ENCODE assay signal across 32 cellular contexts in genomic region chr4:154527308-154527707, GRCh38. TPM values are rescaled to one million over a fixed set of nuclear protein-coding genes. Genes with fewer than 3 reads are reported as not detected.
"Had no signal": no experiment of that assay in that cellular context is flagged by ENCODE, and none has a peak within 500 bp of the region (broad histone marks: within the 10 kb centered on the region; RNA-seq: fewer than 3 reads in every experiment).

No MANE protein-coding gene starts in this region.

- DNase-seq: activated B cell treated with CpG ODN at 0.5 μM for 24 hours; activated CD4-positive, alpha-beta T cell treated with anti-CD3 and anti-CD28 coated beads for 48 hours; activated CD4-positive, alpha-beta T cell treated with anti-CD3 and anti-CD28 coated beads, Interleukin-2, amount 50 U/mL, for 1 hour; activated CD4-positive, alpha-beta T cell treated with anti-CD3 and anti-CD28 coated beads, Interleukin-2, amount 50 U/mL, for 48 hours; activated CD8-positive, alpha-beta memory T cell treated with anti-CD3 and anti-CD28 coated beads for 24 hours; activated CD8-positive, alpha-beta T cell treated with anti-CD3 and anti-CD28 coated beads for 36 hours; activated effector memory CD4-positive, alpha-beta T cell treated with Interleukin-2 at 50 U/mL for 16 hours; activated gamma-delta T cell treated with Interleukin-2 at 50 U/mL for 16 hours; activated naive CD4-positive, alpha-beta T cell treated with anti-CD3 and anti-CD28 coated beads, Interleukin-2, amount 50 U/mL, for 16 hours; activated naive CD4-positive, alpha-beta T cell treated with Interleukin-2 at 50 U/mL for 16 hours; activated T-cell treated with anti-CD3 and anti-CD28 coated beads, Interleukin-2, amount 50 U/mL, for 4 hours; amniotic stem cell; anterior cingulate cortex; body of pancreas; caudate nucleus; cortex of kidney; dermis blood vessel endothelial cell; effector CD4-positive, alpha-beta T cell; effector memory CD8-positive, alpha-beta T cell; erythroblast; foreskin melanocyte; T-helper 2 cell had no signal

- H3K27me3 ChIP-seq: body of pancreas had no signal

- H3K4me3 ChIP-seq: body of pancreas, esophagus muscularis mucosa, gastroesophageal sphincter had no signal

- H3K27ac Mint-ChIP-seq: activated B cell treated with CpG ODN at 0.5 μM for 24 hours; activated CD8-positive, alpha-beta T cell treated with anti-CD3 and anti-CD28 coated beads for 36 hours; activated naive CD8-positive, alpha-beta T cell; activated T-helper 17 cell treated with anti-CD3 and anti-CD28 coated beads, Interleukin-2, amount 50 U/mL, for 72 hours; effector memory CD8-positive, alpha-beta T cell had no signal

- H3K9me3 ChIP-seq: body of pancreas, esophagus muscularis mucosa, gastroesophageal sphincter had no signal

- ATAC-seq: activated CD4-positive, CD25-positive, alpha-beta regulatory T cell treated with anti-CD3 and anti-CD28 coated beads, Interleukin-2, amount 50 U/mL, for 24 hours; activated CD8-positive, alpha-beta T cell treated with anti-CD3 and anti-CD28 coated beads for 36 hours; activated T-cell treated with anti-CD3 and anti-CD28 coated beads, Interleukin-2, amount 50 U/mL, for 4 hours; activated T-helper 17 cell treated with anti-CD3 and anti-CD28 coated beads, Interleukin-2, amount 50 U/mL, for 72 hours; body of pancreas; effector memory CD8-positive, alpha-beta T cell; gastroesophageal sphincter had no signal

- H3K9me3 Mint-ChIP-seq: activated B cell treated with CpG ODN at 0.5 μM for 24 hours; activated CD8-positive, alpha-beta T cell treated with anti-CD3 and anti-CD28 coated beads for 36 hours; activated T-cell treated with anti-CD3 and anti-CD28 coated beads, Interleukin-2, amount 50 U/mL, for 4 hours; activated T-helper 17 cell treated with anti-CD3 and anti-CD28 coated beads, Interleukin-2, amount 50 U/mL, for 72 hours; effector memory CD8-positive, alpha-beta T cell had no signal

- H3K27ac ChIP-seq: body of pancreas, esophagus muscularis mucosa, gastroesophageal sphincter had no signal

- H3K36me3 Mint-ChIP-seq: activated naive CD8-positive, alpha-beta T cell had no signal

- H3K4me3 Mint-ChIP-seq: activated B cell treated with CpG ODN at 0.5 μM for 24 hours; activated CD8-positive, alpha-beta T cell treated with anti-CD3 and anti-CD28 coated beads for 36 hours; activated naive CD8-positive, alpha-beta T cell; activated T-cell treated with anti-CD3 and anti-CD28 coated beads, Interleukin-2, amount 50 U/mL, for 4 hours; activated T-helper 17 cell treated with anti-CD3 and anti-CD28 coated beads, Interleukin-2, amount 50 U/mL, for 72 hours; effector memory CD8-positive, alpha-beta T cell had no signal

- H3K36me3 ChIP-seq: esophagus muscularis mucosa, gastroesophageal sphincter had no signal

- H3K4me1 ChIP-seq: body of pancreas had no signal

- H3K4me1 Mint-ChIP-seq: activated T-helper 17 cell treated with anti-CD3 and anti-CD28 coated beads, Interleukin-2, amount 50 U/mL, for 72 hours had no signal

RNA-seq across cellular contexts. Expression of gene FGB, which starts 35.5 kb away (rescaled TPM):
- total RNA-seq: activated B cell treated with CpG ODN at 0.5 μM for 24 hours; activated CD8-positive, alpha-beta T cell treated with anti-CD3 and anti-CD28 coated beads for 36 hours; activated T-helper 17 cell treated with anti-CD3 and anti-CD28 coated beads, Interleukin-2, amount 50 U/mL, for 72 hours; body of pancreas; dermis blood vessel endothelial cell; esophagus muscularis mucosa; fibroblast of lung; fibroblast of villous mesenchyme; glomerular endothelial cell; T-helper 1 cell treated with Interleukin-12 subunit alpha and Interleukin-12 subunit beta and Interleukin-4 antibody, amounts not matched to agents 30 ng/mL and 1 ng/mL, for 36 hours had no signal
- polyA plus RNA-seq: fibroblast of lung had no signal

RNA-seq across cellular contexts. Expression of gene DCHS2, which starts 35.7 kb away (rescaled TPM):
- total RNA-seq: activated CD8-positive, alpha-beta T cell treated with anti-CD3 and anti-CD28 coated beads for 36 hours; activated T-helper 17 cell treated with anti-CD3 and anti-CD28 coated beads, Interleukin-2, amount 50 U/mL, for 72 hours; chondrocyte; fibroblast of lung; glomerular endothelial cell; T-helper 1 cell treated with Interleukin-12 subunit alpha and Interleukin-12 subunit beta and Interleukin-4 antibody, amounts not matched to agents 30 ng/mL and 1 ng/mL, for 36 hours had no signal
- polyA plus RNA-seq: fibroblast of lung had no signal
